9 cellular contexts compared by ENCODE assay signal in genomic region chr3:197027896-197028710, GRCh38. TPM values are rescaled to one million over a fixed set of nuclear protein-coding genes. Genes with fewer than 3 reads are reported as not detected.
A peak's percentile ranks its signal among the peaks of the same experiment; 100 is the strongest.
DNase-seq lines count a peak whose midpoint lies in the region; ATAC-seq and TF ChIP-seq lines count a peak whose summit lies in the region.
"Had no signal": no experiment of that assay in that cellular context is flagged by ENCODE, and none has a peak within 500 bp of the region (broad histone marks: within the 10 kb centered on the region; RNA-seq: fewer than 3 reads in every experiment).

No MANE protein-coding gene starts in this region.

- no peaks in the 10 kb centered on the region for H3K9me3 ChIP-seq in neural progenitor cell (ENCODE audit: low read depth)

- H3K4me3 ChIP-seq in brain microvascular endothelial cell (ENCODE audit: low read depth, low read length): peak overlapping the region; percentile 47
- peak overlapping the region; percentile 75 for H3K4me3 ChIP-seq in neural progenitor cell

- in situ Hi-C loops in brain microvascular endothelial cell (cut with HindIII; ENCODE audit: low pct_ligation_motif_present, low sequenced_read_pairs): no loop called here

- H3K36me3 ChIP-seq in brain microvascular endothelial cell (replicated peaks) (no peaks in the 10 kb centered on the region), neural progenitor cell (no peaks in the 10 kb centered on the region)

- no peaks in the 10 kb centered on the region for H3K79me2 ChIP-seq in neural progenitor cell (ENCODE audit: low read depth)

- H3K9me3 Mint-ChIP-seq in neural progenitor cell: no peaks in the 10 kb centered on the region

- no peak overlapping the region for H2AFZ ChIP-seq in neural progenitor cell (replicated peaks)

- peak overlapping the region; percentile 92 for H3K4me2 ChIP-seq in neural progenitor cell

- H3K4me3 Mint-ChIP-seq in neural progenitor cell: peak overlapping the region; percentile 58

- no peak overlapping the region for H3K9ac ChIP-seq in neural progenitor cell

- TF ChIP-seq CTCF in brain microvascular endothelial cell (IDR thresholded peaks at IDR 0.05; ENCODE audit: low read depth, low read length, missing control alignments) (no peak), neural progenitor cell (IDR thresholded peaks at IDR 0.05) (no peak)

- H3K27ac Mint-ChIP-seq in neural progenitor cell: no peak overlapping the region

- peaks cover 23% of the 10 kb centered on the region for H3K4me1 Mint-ChIP-seq in neural progenitor cell

- peak; percentile 59 for DNase-seq in DMS 273 (lab: John Stamatoyannopoulos, UW; ENCODE audit: unreplicated experiment)
- DNase-seq in DMS 273 treated with DMSO at 0.1 percent for 48 hours (lab: John Stamatoyannopoulos, UW): no peak
- peak; percentile 37 for DNase-seq in HT1080 (ENCODE audit: low read depth)
- no peak for DNase-seq in brain microvascular endothelial cell
- no peak for DNase-seq in neural progenitor cell (ENCODE audit: low spot score)
- no peak for DNase-seq in midbrain (lab: John Stamatoyannopoulos, UW)
- DNase-seq in NCI-H1694 treated with DMSO at 0.1 percent for 48 hours (lab: John Stamatoyannopoulos, UW): no peak

- no peaks in the 10 kb centered on the region for H3K36me3 Mint-ChIP-seq in neural progenitor cell

- H3K27me3 ChIP-seq in brain microvascular endothelial cell (replicated peaks) (no peaks in the 10 kb centered on the region), neural progenitor cell (peaks cover 29% of the 10 kb centered on the region)

- peaks cover 5% of the 10 kb centered on the region for H3F3A ChIP-seq in neural progenitor cell (ENCODE audit: low read depth)

- H3K27ac ChIP-seq in brain microvascular endothelial cell (no peak overlapping the region), neural progenitor cell (no peak overlapping the region)
- H3K27ac ChIP-seq: 22Rv1 had no signal

- H4K20me1 ChIP-seq in neural progenitor cell (ENCODE audit: low read depth): no peaks in the 10 kb centered on the region

- peaks cover 24% of the 10 kb centered on the region for H3K27me3 Mint-ChIP-seq in neural progenitor cell (ENCODE audit: insufficient read depth, low read depth)

- no peak for ATAC-seq in GM21576 (IDR thresholded peaks at IDR 0.05; ENCODE audit: unreplicated experiment)

- peaks cover 1% of the 10 kb centered on the region for H3K4me1 ChIP-seq in neural progenitor cell

RNA-seq across cellular contexts. Expression of gene MELTF, which starts 1.5 kb away (rescaled TPM):
- total RNA-seq in HT1080 (2014; rRNA removed; shearing (Covaris generic)): 86.3 and 97.0 TPM in 2 replicates
- polyA plus RNA-seq in HT1080 (2015; cell fraction: cytosol; rRNA removed): 116 TPM in 2 replicates
- polyA plus RNA-seq in HT1080 (2015; cell fraction: nucleus; rRNA removed): 270 and 347 TPM in 2 replicates
- total RNA-seq in neural progenitor cell (ENCODE audit: low replicate concordance): 0.28 and 4.2 TPM in 2 replicates

RNA-seq across cellular contexts. Expression of gene PIGZ, which starts 59.5 kb away (rescaled TPM):
- total RNA-seq in HT1080 (2014; rRNA removed; shearing (Covaris generic)): 0.67 and 0.98 TPM in 2 replicates
- polyA plus RNA-seq in HT1080 (2015; cell fraction: cytosol; rRNA removed): 3.3 and 5.5 TPM in 2 replicates
- polyA plus RNA-seq in HT1080 (2015; cell fraction: nucleus; rRNA removed): 9.7 and 13.8 TPM in 2 replicates
- 1.2 TPM in 1 of 2 replicates, not detected in the other for total RNA-seq in neural progenitor cell (ENCODE audit: low replicate concordance)

Comparison
In these comparisons a context has a peak if more than half of its experiments do, and no peak if none do; other contexts are left out.
1. DNase-seq: peak in DMS 273 (single experiment) and HT1080 (single experiment); none in DMS 273 treated with DMSO at 0.1 percent for 48 hours (single experiment), brain microvascular endothelial cell (single experiment), neural progenitor cell (single experiment), midbrain (single experiment) and NCI-H1694 treated with DMSO at 0.1 percent for 48 hours (single experiment).
2. RNA of gene MELTF, which starts 1.5 kb away (total RNA-seq): 86.3 to 97.0 TPM in HT1080; 0.28 to 4.2 TPM in neural progenitor cell; every median in the first group is over 10 times any median in the second.